ENCODE assay signal across 8 cellular contexts in genomic region chr3:100260685-100261480, GRCh38. TPM values are rescaled to one million over a fixed set of nuclear protein-coding genes. Genes with fewer than 3 reads are reported as not detected.
DNase-seq lines count a peak whose midpoint lies in the region; ATAC-seq and TF ChIP-seq lines count a peak whose summit lies in the region.

Gene TBC1D23, plus strand, starts transcription at chr3:100260992. Its CDS starts 27 bp downstream, at chr3:100261019.

- peak within 1 kb of the TSS; percentile 100 for H2AFZ ChIP-seq in Loucy (ENCODE audit: low read length)

- H3K9me3 Mint-ChIP-seq in naive thymus-derived CD8-positive, alpha-beta T cell = no peaks in the 10 kb centered on the region

- peak; percentile 100 for DNase-seq in ELF-1 (ENCODE audit: low read depth, low spot score)
- peak; percentile 95 for DNase-seq in H7
- peak; percentile 96 for DNase-seq in activated T-helper 9 cell treated with anti-CD3 and anti-CD28 coated beads, Interleukin-2, amount 50 U/mL, for 16 hours (ENCODE audit: low read depth)
- DNase-seq in fibroblast of mammary gland (ENCODE audit: low read depth) = peak; percentile 100
- peak; percentile 89 to 98 (median 96) for DNase-seq in naive thymus-derived CD8-positive, alpha-beta T cell
- peak; percentile 93 to 97 (median 96) for DNase-seq in stimulated activated naive CD4-positive, alpha-beta T cell (lab: John Stamatoyannopoulos, UW)

- H3K27me3 Mint-ChIP-seq in naive thymus-derived CD8-positive, alpha-beta T cell = no peaks in the 10 kb centered on the region

- peak within 1 kb of the TSS; percentile 90 for H3K9ac ChIP-seq in Loucy (ENCODE audit: low read depth, low read length, poor library complexity, severe bottlenecking)

- H3K4me3 ChIP-seq in H7 (ENCODE audit: insufficient read depth, low read depth, low read length) (peak within 1 kb of the TSS; percentile 96), Loucy (ENCODE audit: low read length, poor library complexity, severe bottlenecking) (peak within 1 kb of the TSS; percentile 95), fibroblast of mammary gland (ENCODE audit: control insufficient read depth, low read depth, low read length) (peak within 1 kb of the TSS; percentile 97)

- H4K20me1 ChIP-seq in Loucy (ENCODE audit: insufficient read depth, low read length, poor library complexity, severe bottlenecking) = peaks cover 14% of the 10 kb centered on the region

- H3K36me3 ChIP-seq in H7 (replicated peaks; ENCODE audit: control insufficient read depth, insufficient read depth, low read length) (no peaks in the 10 kb centered on the region), Loucy (ENCODE audit: insufficient read depth, low read length) (no peaks in the 10 kb centered on the region)

- TF ChIP-seq CTCF in Loucy (conservative IDR thresholded peaks at IDR 0.05; ENCODE audit: low read length) (no peak), fibroblast of mammary gland (conservative IDR thresholded peaks at IDR 0.05; ENCODE audit: control insufficient read depth, insufficient read depth, low read depth, low read length) (no peak)

- no peaks in the 10 kb centered on the region for H3K9me2 ChIP-seq in Loucy (replicated peaks; ENCODE audit: low read depth, low read length)

- H3K4me1 Mint-ChIP-seq in naive thymus-derived CD8-positive, alpha-beta T cell = peaks cover 40 to 64% (median 60%) of the 10 kb centered on the region in 4 donors

- peak within 1 kb of the TSS; percentile 85 to 100 (median 98) for H3K4me3 Mint-ChIP-seq in naive thymus-derived CD8-positive, alpha-beta T cell

- peaks cover 31% of the 10 kb centered on the region for H3K4me1 ChIP-seq in Loucy (ENCODE audit: insufficient read depth, low read length, poor library complexity, severe bottlenecking)

- ATAC-seq in naive thymus-derived CD8-positive, alpha-beta T cell = peak; percentile 99

- POLR2A ChIA-PET in naive thymus-derived CD8-positive, alpha-beta T cell (lab: Charles Lee) = interaction anchor here (0.5 to 3.2 kb wide), 14 partner anchors 14 to 1738 kb away, joined by 3 to 26 read pairs (median 4); partner anchors contain the start of genes CLDND1, CMSS1, DCBLD2 and LNP1

- H3K9me3 ChIP-seq in Loucy (ENCODE audit: insufficient read depth, low read depth, low read length) = no peaks in the 10 kb centered on the region

- peaks cover 40% of the 10 kb centered on the region for H3K79me2 ChIP-seq in Loucy (ENCODE audit: insufficient read depth, low read length)

- TF ChIP-seq POLR2A in Raji (IDR thresholded peaks at IDR 0.05; ENCODE audit: insufficient read depth, low read depth, low read length) = peak; percentile 88

- H3K27me3 ChIP-seq in H7 (ENCODE audit: control insufficient read depth, insufficient read depth, low read length) = no peaks in the 10 kb centered on the region
- peaks cover 6% of the 10 kb centered on the region for H3K27me3 ChIP-seq in Loucy (ENCODE audit: insufficient read depth, low read length, poor library complexity, severe bottlenecking)

- H3F3A ChIP-seq in Loucy (ENCODE audit: low read depth) = peaks cover 4% of the 10 kb centered on the region; the same call in 1 of the 2 replicates

- peak within 1 kb of the TSS; percentile 97 to 100 (median 99) for H3K27ac Mint-ChIP-seq in naive thymus-derived CD8-positive, alpha-beta T cell

- H3K36me3 Mint-ChIP-seq in naive thymus-derived CD8-positive, alpha-beta T cell = peaks cover 0 to 8% (median 0%) of the 10 kb centered on the region in 3 donors

- H3K4me2 ChIP-seq in Loucy (ENCODE audit: low read depth, low read length, poor library complexity, severe bottlenecking) = peak within 1 kb of the TSS; percentile 94

RNA-seq across cellular contexts. Expression of gene TBC1D23, which starts in this region (rescaled TPM):
- 63.0 and 121 TPM in 2 replicates for total RNA-seq in H7 (2014; rRNA removed; shearing (Covaris generic))
- total RNA-seq in naive thymus-derived CD8-positive, alpha-beta T cell = 10 to 100 TPM; 34.7 to 35.9 TPM
- polyA plus RNA-seq in naive thymus-derived CD8-positive, alpha-beta T cell = 10 to 100 TPM; 12.7 to 17.1 (median 16.1) TPM

Comparison
In these comparisons a context has a peak if more than half of its experiments do, and no peak if none do; other contexts are left out.
1. Peak in every context shown above with its lines: DNase-seq, ATAC-seq and H3K4me3 ChIP-seq.